1 cellular context compared by ENCODE assay signal in the genomic region with DNA sequence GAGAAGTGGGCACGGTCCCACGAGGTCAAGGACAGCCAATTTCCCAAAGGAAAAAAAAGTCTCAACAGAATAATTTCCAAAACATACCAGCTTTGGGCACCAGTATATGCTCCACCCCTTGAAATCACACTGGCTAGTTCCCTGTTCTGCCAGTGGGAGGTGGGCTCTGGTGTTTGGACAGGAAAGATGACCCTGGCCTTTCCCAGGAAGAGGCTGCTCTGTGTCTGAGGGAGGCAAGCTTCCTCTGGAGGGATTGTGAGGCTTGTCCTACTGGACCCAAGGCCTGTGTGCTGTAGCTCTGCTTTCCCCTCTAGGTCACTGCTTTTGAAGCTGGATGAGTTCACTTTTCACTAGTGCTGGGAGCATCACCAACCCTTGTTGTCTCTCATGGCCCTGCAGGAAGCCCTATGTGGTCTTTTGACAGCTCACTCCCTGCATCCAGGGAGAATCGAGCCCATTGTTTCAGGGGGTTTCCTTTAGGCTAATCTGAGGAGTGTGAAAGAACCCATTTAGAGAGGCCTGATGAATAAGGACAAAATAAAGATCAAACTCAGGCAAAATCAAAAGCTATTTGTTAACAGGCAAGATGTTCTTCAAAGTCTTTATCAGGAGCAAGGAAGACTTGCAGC.
TF ChIP-seq lines count a peak whose summit lies in the region.

No MANE protein-coding gene starts in this region.

TF ChIP-seq in WTC11, 78 proteins besides CTCF, POLR2A, EP300 and RAD21 (continued from another document):
- TF ChIP-seq PREB (CRISPR knock-in tag; IDR thresholded peaks at IDR 0.05; ENCODE audit: borderline replicate concordance) (no peak), SMAD4 (CRISPR knock-in tag; IDR thresholded peaks at IDR 0.05) (no peak), ZNF263 (CRISPR knock-in tag; IDR thresholded peaks at IDR 0.05; ENCODE audit: low read depth) (no peak), KAT7 (CRISPR knock-in tag; IDR thresholded peaks at IDR 0.05; ENCODE audit: borderline replicate concordance) (no peak), ESRRA (CRISPR knock-in tag; IDR thresholded peaks at IDR 0.05; ENCODE audit: borderline replicate concordance) (no peak)
